9 cellular contexts compared by ENCODE assay signal in the genomic region with DNA sequence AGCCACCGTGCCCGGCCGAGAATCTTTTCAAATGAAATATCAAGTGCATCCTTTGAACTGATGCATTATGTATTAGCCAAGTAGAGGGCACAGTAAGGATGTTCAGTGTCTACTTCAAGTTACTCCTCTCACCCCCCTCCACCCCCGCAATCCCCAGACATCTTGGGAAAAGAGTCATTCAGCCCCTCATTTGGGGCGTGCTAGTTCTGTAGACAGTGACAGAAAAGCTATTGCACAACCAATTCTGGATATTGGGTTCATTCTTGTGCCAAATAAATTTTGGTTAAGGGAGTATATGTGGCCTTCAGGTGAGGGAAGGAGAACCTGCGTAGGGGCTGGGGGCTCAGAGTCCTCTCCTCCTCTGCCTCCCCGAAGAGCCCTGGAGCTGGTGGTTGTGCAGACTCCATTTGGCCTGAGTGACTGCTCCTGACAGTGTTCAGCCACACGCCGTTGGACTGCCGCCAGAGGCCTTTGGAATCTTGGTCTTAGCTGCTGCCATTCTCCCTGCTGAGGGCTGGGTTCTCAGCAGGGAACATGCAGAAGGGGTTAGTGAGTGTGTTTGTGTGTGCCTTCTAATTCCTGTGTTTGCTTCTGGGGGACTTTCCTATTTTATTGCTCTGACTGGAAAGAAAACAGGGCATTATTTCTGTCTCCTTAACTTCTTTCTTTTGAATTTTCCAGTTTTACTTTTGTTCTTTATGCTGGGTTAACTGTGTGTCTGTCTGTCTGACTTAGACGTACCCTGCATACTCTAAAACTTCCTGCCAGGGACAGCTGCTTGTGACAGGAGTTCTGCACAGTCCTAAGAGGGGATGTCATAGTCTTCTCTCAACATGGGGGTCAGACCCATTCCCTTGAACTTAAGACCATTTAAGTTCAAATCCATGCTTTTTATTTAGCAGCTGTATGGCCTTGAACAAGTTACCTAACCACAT. TPM values are rescaled to one million over a fixed set of nuclear protein-coding genes. Genes with fewer than 3 reads are reported as not detected.
DNase-seq lines count a peak whose midpoint lies in the region; ATAC-seq and TF ChIP-seq lines count a peak whose summit lies in the region.
"Had no signal": no experiment of that assay in that cellular context is flagged by ENCODE, and none has a peak within 500 bp of the region (broad histone marks: within the 10 kb centered on the region; RNA-seq: fewer than 3 reads in every experiment).

No MANE protein-coding gene starts in this region.

- no peaks in the 10 kb centered on the region for H3K36me3 ChIP-seq in SJSA1

- no peaks in the 10 kb centered on the region for H3K9me3 Mint-ChIP-seq in activated CD8-positive, alpha-beta T cell treated with anti-CD3 and anti-CD28 coated beads for 36 hours

- DNase-seq in ELF-1 (ENCODE audit: low read depth, low spot score) (peak; percentile 84), SJSA1 (ENCODE audit: low read depth in 1 of 2, low spot score in 2 of 2) (peak; percentile 64 to 78), Right ventricle myocardium superior (peak; percentile 96), pulmonary artery endothelial cell (ENCODE audit: low read depth, low spot score) (peak; percentile 35), HPDE6-E6E7 (ENCODE audit: extremely low spot score) (no peak), GM10248 (ENCODE audit: extremely low spot score) (no peak)
- DNase-seq in activated CD8-positive, alpha-beta T cell treated with anti-CD3 and anti-CD28 coated beads for 36 hours, result no peak

- peak overlapping the region; percentile 39 for H3K27ac ChIP-seq in SJSA1
- H3K27ac ChIP-seq: PC-9 had no signal

- H3K4me3 ChIP-seq in SJSA1, result no peak overlapping the region
- H3K4me3 ChIP-seq: PC-9 had no signal

- H3K4me3 Mint-ChIP-seq in activated CD8-positive, alpha-beta T cell treated with anti-CD3 and anti-CD28 coated beads for 36 hours, result no peak overlapping the region

- CTCF ChIA-PET in activated CD8-positive, alpha-beta T cell treated with anti-CD3 and anti-CD28 coated beads for 36 hours (lab: Charles Lee), result interaction anchor here (0.6 to 0.8 kb wide), 2 partner anchors 9 to 165 kb away, joined by 3 read pairs; no protein-coding TSS in a partner anchor
- CTCF ChIA-PET in GM10248 (lab: Yijun Ruan, JAX), result interaction anchor here (0.7 kb wide), 1 partner anchor 15 kb away, joined by 3 read pairs; no protein-coding TSS in a partner anchor

- ATAC-seq in Right ventricle myocardium superior (ENCODE audit: poor library complexity) (peak; percentile 95), GM21526 (IDR thresholded peaks at IDR 0.05; ENCODE audit: low FRiP score, unreplicated experiment) (no peak)
- ATAC-seq in activated CD8-positive, alpha-beta T cell treated with anti-CD3 and anti-CD28 coated beads for 36 hours, result no peak

- H3K27me3 ChIP-seq in SJSA1 (replicated peaks), result no peaks in the 10 kb centered on the region

- H3K27me3 Mint-ChIP-seq in activated CD8-positive, alpha-beta T cell treated with anti-CD3 and anti-CD28 coated beads for 36 hours, result no peaks in the 10 kb centered on the region

- no peak for TF ChIP-seq CTCF in activated CD8-positive, alpha-beta T cell treated with anti-CD3 and anti-CD28 coated beads for 36 hours (IDR thresholded peaks at IDR 0.05)
- TF ChIP-seq CTCF in GM10248 (IDR thresholded peaks at IDR 0.05; ENCODE audit: control extremely low read depth, extremely low read depth, low read depth, missing control alignments), result no peak

- no peaks in the 10 kb centered on the region for H3K4me1 Mint-ChIP-seq in activated CD8-positive, alpha-beta T cell treated with anti-CD3 and anti-CD28 coated beads for 36 hours (ENCODE audit: low read depth)

- intact Hi-C loops in Right ventricle myocardium superior (cut with DNase I), result no loop called here
- intact Hi-C loops in activated CD8-positive, alpha-beta T cell treated with anti-CD3 and anti-CD28 coated beads for 36 hours (cut with micrococcal nuclease), result no loop called here

- H3K9me3 ChIP-seq in SJSA1 (replicated peaks), result no peaks in the 10 kb centered on the region

- no peaks in the 10 kb centered on the region for H3K36me3 Mint-ChIP-seq in activated CD8-positive, alpha-beta T cell treated with anti-CD3 and anti-CD28 coated beads for 36 hours (ENCODE audit: low read depth)

- no peak overlapping the region for H3K27ac Mint-ChIP-seq in activated CD8-positive, alpha-beta T cell treated with anti-CD3 and anti-CD28 coated beads for 36 hours

- H3K4me1 ChIP-seq in SJSA1 (replicated peaks), result peaks cover 22% of the 10 kb centered on the region

- POLR2A ChIA-PET in activated CD8-positive, alpha-beta T cell treated with anti-CD3 and anti-CD28 coated beads for 36 hours (lab: Charles Lee), result no interaction called here
- POLR2A ChIA-PET in GM10248 (lab: Yijun Ruan, JAX), result no interaction called here

RNA-seq across cellular contexts. Expression of a gene that starts 21.0 kb away (rescaled TPM):
- total RNA-seq in SJSA1 (2014; rRNA removed; shearing (Covaris generic)), result 11.7 and 17.9 TPM in 2 replicates
- total RNA-seq in Right ventricle myocardium superior, result 19.4 TPM
- total RNA-seq in pulmonary artery endothelial cell, result 28.9 and 32.0 TPM in 2 replicates
- not detected for total RNA-seq in activated CD8-positive, alpha-beta T cell treated with anti-CD3 and anti-CD28 coated beads for 36 hours

Comparison
In these comparisons a context has a peak if more than half of its experiments do, and no peak if none do; other contexts are left out.
1. DNase-seq: peak in ELF-1 (single experiment), SJSA1 (2 of 2), Right ventricle myocardium superior (single experiment) and pulmonary artery endothelial cell (single experiment); none in activated CD8-positive, alpha-beta T cell treated with anti-CD3 and anti-CD28 coated beads for 36 hours (single experiment), HPDE6-E6E7 (single experiment) and GM10248 (single experiment).
2. RNA of a gene that starts 21.0 kb away (total RNA-seq): 28.9 to 32.0 TPM in pulmonary artery endothelial cell, 19.4 TPM in Right ventricle myocardium superior (single experiment) and 11.7 to 17.9 TPM in SJSA1; not detected in activated CD8-positive, alpha-beta T cell treated with anti-CD3 and anti-CD28 coated beads for 36 hours; every median in the first group is over 10 times any median in the second.